10 cellular contexts compared by ENCODE assay signal in the genomic region with DNA sequence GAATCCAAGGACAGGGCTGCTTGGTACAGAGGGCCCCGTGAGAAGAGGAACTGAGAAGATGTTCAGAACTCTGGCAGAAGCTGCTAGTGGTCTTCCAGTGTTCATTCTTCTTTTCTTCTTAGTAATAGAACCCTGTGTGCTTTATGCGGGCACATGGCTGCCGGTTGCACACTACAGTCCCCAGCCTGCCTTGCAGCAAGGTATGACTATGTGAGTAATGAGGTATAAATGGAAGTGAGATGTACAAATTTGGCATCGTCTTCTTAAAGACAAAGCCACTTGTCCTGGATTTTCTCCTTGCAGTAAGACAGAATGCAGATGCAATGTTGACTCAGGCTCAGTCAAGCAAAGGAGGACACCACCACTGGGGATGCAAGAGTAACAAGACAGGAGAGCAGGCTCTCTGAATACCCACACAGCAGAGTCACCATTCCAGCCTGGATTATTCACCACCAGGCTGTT. TPM values are rescaled to one million over a fixed set of nuclear protein-coding genes. Genes with fewer than 3 reads are reported as not detected.
DNase-seq lines count a peak whose midpoint lies in the region; ATAC-seq and TF ChIP-seq lines count a peak whose summit lies in the region.
"Had no signal": no experiment of that assay in that cellular context is flagged by ENCODE, and none has a peak within 500 bp of the region (broad histone marks: within the 10 kb centered on the region; RNA-seq: fewer than 3 reads in every experiment).

No MANE protein-coding gene starts in this region.

- H3K9me2 ChIP-seq in GM23248 (ENCODE audit: insufficient read depth): no peaks in the 10 kb centered on the region

- H3F3A ChIP-seq in GM23248 (ENCODE audit: insufficient read depth): peaks cover 8% of the 10 kb centered on the region

- DNase-seq in GM23248 (peak; percentile 76), kidney glomerular epithelial cell (lab: John Stamatoyannopoulos, UW) (peak; percentile 82), T-helper 9 cell (no peak), breast epithelium (ENCODE audit: low spot score in 2 of 2) (no peak), SW480 (ENCODE audit: low spot score) (no peak)
- no peak for DNase-seq in activated CD4-positive, CD25-positive, alpha-beta regulatory T cell treated with anti-CD3 and anti-CD28 coated beads, Interleukin-2, amount 50 U/mL, for 72 hours
- DNase-seq: DND-41, SHP77 had no signal

- H3K4me2 ChIP-seq in GM23248 (ENCODE audit: unreplicated experiment): no peak overlapping the region

- in situ Hi-C loops in GM23248 (cut with MboI): no loop called here

- 80 to 82% methylated on average over 4 of the region's 4 CpGs for WGBS in GM23248 (ENCODE audit: low coverage in 1 of 2, low lambda C conversion rate in 2 of 2, missing lambda C conversion rate in 2 of 2), 2 experiments

- no peaks in the 10 kb centered on the region for H3K27me3 ChIP-seq in GM23248 (replicated peaks; ENCODE audit: insufficient read depth)
- H3K27me3 ChIP-seq in breast epithelium: no peaks in the 10 kb centered on the region

- H3K9ac ChIP-seq in GM23248: no peak overlapping the region

- H3K27ac ChIP-seq in GM23248 (no peak overlapping the region), breast epithelium (no peak overlapping the region)

- TF ChIP-seq CTCF in breast epithelium (IDR thresholded peaks at IDR 0.05): no peak

- H3K36me3 ChIP-seq in GM23248 (ENCODE audit: low read depth): no peaks in the 10 kb centered on the region
- no peaks in the 10 kb centered on the region for H3K36me3 ChIP-seq in breast epithelium

- H3K4me1 ChIP-seq in GM23248 (ENCODE audit: insufficient read depth) (peaks cover 6% of the 10 kb centered on the region; the same call in 1 of the 2 replicates), breast epithelium (no peaks in the 10 kb centered on the region)

- no peaks in the 10 kb centered on the region for H4K20me1 ChIP-seq in GM23248 (ENCODE audit: insufficient read depth)

- H3K79me2 ChIP-seq in GM23248 (ENCODE audit: insufficient read depth): no peaks in the 10 kb centered on the region

- H3K9me3 ChIP-seq in GM23248 (ENCODE audit: low read depth) (no peaks in the 10 kb centered on the region), breast epithelium (no peaks in the 10 kb centered on the region)

- intact Hi-C loops in breast epithelium (cut with DNase I; ENCODE audit: low total_unique reads): no loop called here

- H3K4me3 ChIP-seq in GM23248 (no peak overlapping the region), breast epithelium (no peak overlapping the region)

- TF ChIP-seq POLR2A in breast epithelium (IDR thresholded peaks at IDR 0.05): no peak

- peak; percentile 66 for ATAC-seq in GM18861 (IDR thresholded peaks at IDR 0.05; ENCODE audit: unreplicated experiment)
- ATAC-seq in HG03565 (IDR thresholded peaks at IDR 0.05; ENCODE audit: unreplicated experiment): peak; percentile 79

- no peak overlapping the region for H2AFZ ChIP-seq in GM23248

RNA-seq across cellular contexts. Expression of a gene that starts 15.0 kb away (rescaled TPM):
- total RNA-seq in GM23248 (2014; rRNA removed; shearing (Covaris generic)): 6.9 and 9.4 TPM in 2 replicates
- polyA plus RNA-seq in GM23248 (2016; fragmentation: Nextera tagmentation; extraction: Ambion mirVana): 15.2 and 16.1 TPM in 2 replicates
- total RNA-seq in breast epithelium: 100 to 1,000 TPM in 1 of 3 donors, 10 to 100 TPM in 2; 21.8 to 173 (median 46.9) TPM

Comparison
In these comparisons a context has a peak if more than half of its experiments do, and no peak if none do; other contexts are left out.
1. DNase-seq: peak in GM23248 (single experiment) and kidney glomerular epithelial cell (single experiment); none in T-helper 9 cell (single experiment), breast epithelium (0 of 2), activated CD4-positive, CD25-positive, alpha-beta regulatory T cell treated with anti-CD3 and anti-CD28 coated beads, Interleukin-2, amount 50 U/mL, for 72 hours (single experiment) and SW480 (single experiment).